In genomic region chr13:51832471-51833152, GRCh38 we compare ENCODE assay signal across 10 cellular contexts. TPM values are rescaled to one million over a fixed set of nuclear protein-coding genes. Genes with fewer than 3 reads are reported as not detected.
DNase-seq lines count a peak whose midpoint lies in the region; ATAC-seq, FAIRE-seq and TF ChIP-seq lines count a peak whose summit lies in the region.
"Had no signal": no experiment of that assay in that cellular context is flagged by ENCODE, and none has a peak within 500 bp of the region (broad histone marks: within the 10 kb centered on the region; RNA-seq: fewer than 3 reads in every experiment).

No MANE protein-coding gene starts in this region.

- no peak for FAIRE-seq in HTR-8/SVneo (lab: Jason Lieb, UNC)

- H3K4me3 ChIP-seq in cardiac fibroblast (replicated peaks in 1 of 2; ENCODE audit: low read depth in 2 of 2, low read length in 2 of 2) = no peak overlapping the region
- no peak overlapping the region for H3K4me3 ChIP-seq in lung

- no peak overlapping the region for H3K4me3 Mint-ChIP-seq in activated T-helper 1 cell treated with anti-CD3 and anti-CD28 coated beads, Interleukin-12 subunit alpha, Interleukin-12 subunit beta, Interleukin-2, Interleukin-4 antibody, amounts not matched to agents 30 ng/mL and 10 ng/mL and 1 ng/mL, durations not matched to agents 14 hours and 24 hours and 36 hours

- H3K36me3 Mint-ChIP-seq in activated T-helper 1 cell treated with anti-CD3 and anti-CD28 coated beads, Interleukin-12 subunit alpha, Interleukin-12 subunit beta, Interleukin-2, Interleukin-4 antibody, amounts not matched to agents 30 ng/mL and 10 ng/mL and 1 ng/mL, durations not matched to agents 14 hours and 24 hours and 36 hours (ENCODE audit: low read depth) = no peaks in the 10 kb centered on the region

- intact Hi-C loops in activated T-helper 1 cell treated with anti-CD3 and anti-CD28 coated beads, Interleukin-12 subunit alpha, Interleukin-12 subunit beta, Interleukin-2, Interleukin-4 antibody, amounts not matched to agents 30 ng/mL and 10 ng/mL and 1 ng/mL, durations not matched to agents 14 hours and 24 hours and 36 hours (cut with micrococcal nuclease) = loop anchor here (1.0 kb wide), 2 partner anchors 17 to 397 kb away; no protein-coding TSS in a partner anchor

- WGBS in lung, 2 donors = 73 to 75% methylated on average over 6 of the region's 6 CpGs

- no peak overlapping the region for H3K27ac ChIP-seq in lung (ENCODE audit: low read depth in 1 of 2, low read length in 1 of 2)

- no peaks in the 10 kb centered on the region for H3K9me3 ChIP-seq in lung (ENCODE audit: control insufficient read depth in 2 of 2, insufficient read depth in 1 of 2, low read length in 1 of 2)

- H3K9me3 Mint-ChIP-seq in activated T-helper 1 cell treated with anti-CD3 and anti-CD28 coated beads, Interleukin-12 subunit alpha, Interleukin-12 subunit beta, Interleukin-2, Interleukin-4 antibody, amounts not matched to agents 30 ng/mL and 10 ng/mL and 1 ng/mL, durations not matched to agents 14 hours and 24 hours and 36 hours = no peaks in the 10 kb centered on the region

- no peaks in the 10 kb centered on the region for H3K36me3 ChIP-seq in lung (ENCODE audit: control insufficient read depth in 2 of 2, insufficient read depth in 2 of 2, low read length in 2 of 2)

- H3K27me3 Mint-ChIP-seq in activated T-helper 1 cell treated with anti-CD3 and anti-CD28 coated beads, Interleukin-12 subunit alpha, Interleukin-12 subunit beta, Interleukin-2, Interleukin-4 antibody, amounts not matched to agents 30 ng/mL and 10 ng/mL and 1 ng/mL, durations not matched to agents 14 hours and 24 hours and 36 hours (ENCODE audit: insufficient read depth) = peaks cover 8% of the 10 kb centered on the region

- H3K4me1 ChIP-seq in lung (ENCODE audit: control insufficient read depth in 2 of 2, insufficient read depth in 2 of 2, low read length in 2 of 2) = peaks cover 0 to 1% of the 10 kb centered on the region in 2 donors

- TF ChIP-seq CTCF in cardiac fibroblast (IDR thresholded peaks at IDR 0.05; ENCODE audit: low read depth, low read length) (peak; percentile 45), lung (IDR thresholded peaks at IDR 0.05; ENCODE audit: control extremely low read depth, extremely low read depth) (peak; percentile 37)

- H3K27me3 ChIP-seq in lung (ENCODE audit: control insufficient read depth, insufficient read depth) = no peaks in the 10 kb centered on the region

- DNase-seq in CD1c-positive myeloid dendritic cell (ENCODE audit: extremely low spot score) (peak; percentile 65), SKM-1 (lab: John Stamatoyannopoulos, UW; ENCODE audit: unreplicated experiment) (peak; percentile 65), cardiac fibroblast (ENCODE audit: low read depth in 2 of 2) (peak; percentile 36 to 62), lung (ENCODE audit: low spot score) (no peak), HTR-8/SVneo (ENCODE audit: insufficient read length, low spot score) (no peak)
- DNase-seq in activated T-helper 1 cell treated with anti-CD3 and anti-CD28 coated beads, Interleukin-12 subunit alpha, Interleukin-12 subunit beta, Interleukin-2, Interleukin-4 antibody, amounts not matched to agents 30 ng/mL and 10 ng/mL and 1 ng/mL, durations not matched to agents 14 hours and 24 hours and 36 hours (ENCODE audit: low spot score) = no peak

- H3K4me1 Mint-ChIP-seq in activated T-helper 1 cell treated with anti-CD3 and anti-CD28 coated beads, Interleukin-12 subunit alpha, Interleukin-12 subunit beta, Interleukin-2, Interleukin-4 antibody, amounts not matched to agents 30 ng/mL and 10 ng/mL and 1 ng/mL, durations not matched to agents 14 hours and 24 hours and 36 hours (ENCODE audit: low read depth) = peaks cover 38% of the 10 kb centered on the region

- ATAC-seq in GM18907 (IDR thresholded peaks at IDR 0.05; ENCODE audit: unreplicated experiment) (peak; percentile 88), HG03354 (IDR thresholded peaks at IDR 0.05; ENCODE audit: poor library complexity, severe bottlenecking, unreplicated experiment) (peak; percentile 86), lung (ENCODE audit: insufficient read depth, low FRiP score) (peak; percentile 23)

- no peak overlapping the region for H3K27ac Mint-ChIP-seq in activated T-helper 1 cell treated with anti-CD3 and anti-CD28 coated beads, Interleukin-12 subunit alpha, Interleukin-12 subunit beta, Interleukin-2, Interleukin-4 antibody, amounts not matched to agents 30 ng/mL and 10 ng/mL and 1 ng/mL, durations not matched to agents 14 hours and 24 hours and 36 hours

RNA-seq across cellular contexts. Expression of gene TMEM272, which starts 12.4 kb away (rescaled TPM):
- under 1 TPM; 0.09 to 0.55 TPM for total RNA-seq in lung
- polyA plus RNA-seq in lung = under 1 TPM; 0.08 to 0.09 TPM
- total RNA-seq in activated T-helper 1 cell treated with anti-CD3 and anti-CD28 coated beads, Interleukin-12 subunit alpha, Interleukin-12 subunit beta, Interleukin-2, Interleukin-4 antibody, amounts not matched to agents 30 ng/mL and 10 ng/mL and 1 ng/mL, durations not matched to agents 14 hours and 24 hours and 36 hours = 0.26 and 0.88 TPM in 2 replicates
- total RNA-seq: NCI-H460 had no signal

RNA-seq across cellular contexts. Expression of gene DHRS12, which starts 28.6 kb away (rescaled TPM):
- total RNA-seq in lung = 10 to 100 TPM in 1 of 2 donors, 1 to 10 TPM in 1; 8.5 to 14.1 TPM
- 10 to 100 TPM in 1 of 2 donors, 1 to 10 TPM in 1; 9.8 to 17.9 TPM for polyA plus RNA-seq in lung
- total RNA-seq in activated T-helper 1 cell treated with anti-CD3 and anti-CD28 coated beads, Interleukin-12 subunit alpha, Interleukin-12 subunit beta, Interleukin-2, Interleukin-4 antibody, amounts not matched to agents 30 ng/mL and 10 ng/mL and 1 ng/mL, durations not matched to agents 14 hours and 24 hours and 36 hours = 3.3 and 3.5 TPM in 2 replicates

RNA-seq across cellular contexts. Expression of gene CCDC70, which starts 29.2 kb away (rescaled TPM):
- not detected for total RNA-seq in lung
- not detected for polyA plus RNA-seq in lung
- total RNA-seq in activated T-helper 1 cell treated with anti-CD3 and anti-CD28 coated beads, Interleukin-12 subunit alpha, Interleukin-12 subunit beta, Interleukin-2, Interleukin-4 antibody, amounts not matched to agents 30 ng/mL and 10 ng/mL and 1 ng/mL, durations not matched to agents 14 hours and 24 hours and 36 hours = not detected in 2 replicates
- total RNA-seq: mononuclear cell, NCI-H460 had no signal

Comparison
In these comparisons a context has a peak if more than half of its experiments do, and no peak if none do; other contexts are left out.
1. DNase-seq: peak in CD1c-positive myeloid dendritic cell (single experiment), SKM-1 (single experiment) and cardiac fibroblast (2 of 2); none in lung (single experiment), activated T-helper 1 cell treated with anti-CD3 and anti-CD28 coated beads, Interleukin-12 subunit alpha, Interleukin-12 subunit beta, Interleukin-2, Interleukin-4 antibody, amounts not matched to agents 30 ng/mL and 10 ng/mL and 1 ng/mL, durations not matched to agents 14 hours and 24 hours and 36 hours (single experiment) and HTR-8/SVneo (single experiment).
2. ATAC-seq: peak in every context shown above with its lines; median percentile 88 in GM18907; 86 in HG03354; 23 in lung.